ENCODE assay signal across 8 cellular contexts in the genomic region with DNA sequence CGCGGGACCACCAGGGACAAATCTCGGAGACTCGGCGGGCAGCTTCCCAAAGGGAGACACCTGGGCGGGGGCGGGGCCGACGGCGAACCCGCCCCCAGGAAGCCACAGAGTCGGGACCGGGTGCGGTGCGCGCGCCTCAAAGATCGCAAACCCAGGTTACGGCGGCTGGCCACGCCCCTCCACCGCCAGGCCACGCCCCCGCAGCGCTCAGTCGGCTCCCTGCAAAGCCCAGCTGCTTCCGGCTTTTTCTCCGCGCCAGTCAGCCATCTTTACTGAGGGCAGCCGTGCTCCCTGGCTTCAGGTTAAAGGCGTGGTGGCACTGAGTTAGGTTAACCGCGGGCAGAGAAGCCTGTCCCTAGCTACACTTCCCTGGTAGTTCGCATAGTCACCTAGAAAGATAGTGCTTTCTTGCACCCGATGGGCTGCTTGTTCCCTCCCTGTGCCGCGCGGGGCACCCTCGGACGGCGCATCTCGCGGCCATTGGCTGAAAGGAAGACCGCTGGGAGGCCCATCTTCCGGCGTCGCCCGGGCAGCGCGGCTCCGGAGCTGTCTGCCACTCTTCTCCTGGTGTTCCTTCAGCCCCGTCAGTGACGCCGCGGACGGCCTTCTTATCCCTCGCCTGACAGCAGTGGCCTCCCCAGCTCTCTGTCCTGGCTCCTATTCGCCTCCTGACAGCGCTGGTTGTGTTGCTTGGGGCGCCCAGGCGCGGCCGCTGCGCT. TPM values are rescaled to one million over a fixed set of nuclear protein-coding genes. Genes with fewer than 3 reads are reported as not detected.
DNase-seq lines count a peak whose midpoint lies in the region; ATAC-seq and TF ChIP-seq lines count a peak whose summit lies in the region.

A gene with protein sequence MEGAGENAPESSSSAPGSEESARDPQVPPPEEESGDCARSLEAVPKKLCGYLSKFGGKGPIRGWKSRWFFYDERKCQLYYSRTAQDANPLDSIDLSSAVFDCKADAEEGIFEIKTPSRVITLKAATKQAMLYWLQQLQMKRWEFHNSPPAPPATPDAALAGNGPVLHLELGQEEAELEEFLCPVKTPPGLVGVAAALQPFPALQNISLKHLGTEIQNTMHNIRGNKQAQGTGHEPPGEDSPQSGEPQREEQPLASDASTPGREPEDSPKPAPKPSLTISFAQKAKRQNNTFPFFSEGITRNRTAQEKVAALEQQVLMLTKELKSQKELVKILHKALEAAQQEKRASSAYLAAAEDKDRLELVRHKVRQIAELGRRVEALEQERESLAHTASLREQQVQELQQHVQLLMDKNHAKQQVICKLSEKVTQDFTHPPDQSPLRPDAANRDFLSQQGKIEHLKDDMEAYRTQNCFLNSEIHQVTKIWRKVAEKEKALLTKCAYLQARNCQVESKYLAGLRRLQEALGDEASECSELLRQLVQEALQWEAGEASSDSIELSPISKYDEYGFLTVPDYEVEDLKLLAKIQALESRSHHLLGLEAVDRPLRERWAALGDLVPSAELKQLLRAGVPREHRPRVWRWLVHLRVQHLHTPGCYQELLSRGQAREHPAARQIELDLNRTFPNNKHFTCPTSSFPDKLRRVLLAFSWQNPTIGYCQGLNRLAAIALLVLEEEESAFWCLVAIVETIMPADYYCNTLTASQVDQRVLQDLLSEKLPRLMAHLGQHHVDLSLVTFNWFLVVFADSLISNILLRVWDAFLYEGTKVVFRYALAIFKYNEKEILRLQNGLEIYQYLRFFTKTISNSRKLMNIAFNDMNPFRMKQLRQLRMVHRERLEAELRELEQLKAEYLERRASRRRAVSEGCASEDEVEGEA (minus strand): TSS at position 72 of the 719 bp plus-strand sequence. CDS start 108 bp downstream, outside the sequence.

- H3K4me1 Mint-ChIP-seq in type B pancreatic cell (ENCODE audit: unreplicated experiment) = peaks cover 20% of the 10 kb centered on the region

- peaks cover 0 to 3% (median 0%) of the 10 kb centered on the region in 9 donors for H3K36me3 ChIP-seq in heart right ventricle

- H3K9me3 ChIP-seq in heart right ventricle = no peaks in the 10 kb centered on the region

- TF ChIP-seq CTCF in GM13977 (IDR thresholded peaks at IDR 0.05; ENCODE audit: extremely low read depth, insufficient read depth, missing control alignments) (peak; percentile 9), heart right ventricle (IDR thresholded peaks at IDR 0.05) (peak in 4 of 9 donors; percentile 24 to 40 (median 31)), type B pancreatic cell (conservative IDR thresholded peaks at IDR 0.05) (peak; percentile 41)

- WGBS in heart right ventricle, 2 donors = 0% methylated on average over 64 of the region's 64 CpGs

- no peaks in the 10 kb centered on the region for H3K27me3 ChIP-seq in heart right ventricle

- no peaks in the 10 kb centered on the region for H3K9me3 Mint-ChIP-seq in type B pancreatic cell

- H3K27ac ChIP-seq in heart right ventricle = peak within 1 kb of the TSS; percentile 80 to 99 (median 94)

- H3K4me1 ChIP-seq in heart right ventricle = peaks cover 3 to 53% (median 15%) of the 10 kb centered on the region in 9 donors

- H3K36me3 Mint-ChIP-seq in type B pancreatic cell = no peaks in the 10 kb centered on the region

- H3K4me3 ChIP-seq in heart right ventricle = peak within 1 kb of the TSS; percentile 51 to 96 (median 83)

- peak within 1 kb of the TSS; percentile 91 for H3K27ac Mint-ChIP-seq in type B pancreatic cell

- in situ Hi-C loops in GM13977 (cut with MboI; ENCODE audit: low pct_unique_long_range_greater_than_20kb, low sequenced_read_pairs, unreplicated experiment) = loop anchor here (25.0 kb wide), 1 partner anchor 318 kb away; the partner anchor contains the start of gene HEMGN

- DNase-seq in GM13977 (ENCODE audit: low spot score) = peak; percentile 96
- DNase-seq in NCI-H1436 treated with DMSO at 0.1 percent for 48 hours (lab: John Stamatoyannopoulos, UW) = peak; percentile 79
- DNase-seq in T follicular helper cell (ENCODE audit: low read depth) = peak; percentile 95
- peak; percentile 86 for DNase-seq in amniotic epithelial cell (ENCODE audit: low read depth)
- peak; percentile 96 for DNase-seq in heart right ventricle
- peak; percentile 89 to 99 (median 93) for DNase-seq in posterior cingulate gyrus
- DNase-seq in type B pancreatic cell (ENCODE audit: extremely low spot score, unreplicated experiment) = peak; percentile 95

- peak within 1 kb of the TSS; percentile 91 for H3K4me3 Mint-ChIP-seq in type B pancreatic cell

- ATAC-seq in HG02870 (IDR thresholded peaks at IDR 0.05; ENCODE audit: unreplicated experiment) (peak; percentile 82), heart right ventricle (peak; percentile 97 to 99 (median 98))

- intact Hi-C loops in heart right ventricle (cut with DNase I) (loop anchor here in 4 of 10 donors (1.0 to 10.0 kb wide), 9 partner anchors 38 to 551 kb away; partner anchors contain the start of genes TRMO (in 3 of the 4), NANS (in 2 of the 4) and ANP32B (in 1 of the 4)), posterior cingulate gyrus (cut with DNase I) (loop anchor here (2.0 to 10.0 kb wide), 3 partner anchors 198 to 561 kb away; partner anchors contain the start of genes ANP32B, NANS and XPA)

- peaks cover 6% of the 10 kb centered on the region for H3K27me3 Mint-ChIP-seq in type B pancreatic cell

RNA-seq across cellular contexts. Expression of the gene that starts here (rescaled TPM):
- total RNA-seq in heart right ventricle (1 to 10 TPM in 9 of 10 donors, under 1 TPM in 1; 0.49 to 4.3 (median 1.7) TPM), type B pancreatic cell (ENCODE audit: low replicate concordance) (9.4 and 20.9 TPM in 2 replicates)
- polyA plus RNA-seq in heart right ventricle = 1 to 10 TPM; 2.3 to 2.8 TPM

Comparison
In these comparisons a context has a peak if more than half of its experiments do, and no peak if none do; other contexts are left out.
1. Peak in every context shown above with its lines: DNase-seq, ATAC-seq, H3K4me3 ChIP-seq and H3K27ac ChIP-seq.